Comparison of ENCODE assay signal across 10 cellular contexts in genomic region chr19:891421-892200, GRCh38. TPM values are rescaled to one million over a fixed set of nuclear protein-coding genes. Genes with fewer than 3 reads are reported as not detected.
DNase-seq lines count a peak whose midpoint lies in the region; ATAC-seq, FAIRE-seq and TF ChIP-seq lines count a peak whose summit lies in the region.
"Not testable (repeated sequence)": the region's sequence is repeated elsewhere in the genome, so short reads cannot be mapped to it uniquely, and the experiment has no call there.
"Had no signal": no experiment of that assay in that cellular context is flagged by ENCODE, and none has a peak within 500 bp of the region (broad histone marks: within the 10 kb centered on the region; RNA-seq: fewer than 3 reads in every experiment).

No MANE protein-coding gene starts in this region.

- H2BK12ac ChIP-seq in H1 (ENCODE audit: low read depth, low read length): not testable (repeated sequence)

- H3K4me1 Mint-ChIP-seq in neural crest cell: peaks cover 10% of the 10 kb centered on the region

- peak overlapping the region; percentile 91 to 97 (median 93) for H3K9ac ChIP-seq in BLaER1 treated with 17β-estradiol and CSF1 and Interleukin-3, amounts not matched to agents 10 nM and 100 nM
- H3K9ac ChIP-seq in HUES48 (ENCODE audit: low read depth, low read length); H1 (replicated peaks in 1 of 4; ENCODE audit: extremely low read depth in 1 of 4, low read depth in 3 of 4, low read length in 3 of 4): not testable (repeated sequence)
- peak overlapping the region; percentile 76; the same call in 1 of the 2 replicates for H3K9ac ChIP-seq in iPS-20b (ENCODE audit: low read depth, low read length)
- peak overlapping the region; percentile 62 to 78 for H3K9ac ChIP-seq in stomach smooth muscle (ENCODE audit: low read length in 2 of 2)

- H4K8ac ChIP-seq in H1 (ENCODE audit: extremely low read depth, insufficient read depth, low read length): not testable (repeated sequence)

- H3K36me3 ChIP-seq in BLaER1 treated with 17β-estradiol and CSF1 and Interleukin-3, amounts not matched to agents 10 nM and 100 nM: peaks cover 42 to 57% (median 51%) of the 10 kb centered on the region in 11 experiments
- peaks cover 28% of the 10 kb centered on the region for H3K36me3 ChIP-seq in HUES48 (ENCODE audit: control insufficient read depth, insufficient read depth, low read length)
- peaks cover 17% of the 10 kb centered on the region for H3K36me3 ChIP-seq in RWPE2 (ENCODE audit: low read depth)
- H3K36me3 ChIP-seq in H1 (ENCODE audit: control insufficient read depth in 2 of 4, insufficient read depth in 4 of 4, low read length in 3 of 4): peaks cover 0 to 13% (median 4%) of the 10 kb centered on the region in 4 experiments; a peak in 2 of 8 replicates
- peaks cover 34% of the 10 kb centered on the region for H3K36me3 ChIP-seq in iPS-20b (ENCODE audit: insufficient read depth, low read depth, low read length)
- peaks cover 5 to 15% of the 10 kb centered on the region in 2 donors for H3K36me3 ChIP-seq in stomach smooth muscle (ENCODE audit: control insufficient read depth in 2 of 2, insufficient read depth in 2 of 2, low read length in 2 of 2)

- not testable (repeated sequence) for H3K79me2 ChIP-seq in H1 (ENCODE audit: control insufficient read depth in 1 of 2, insufficient read depth in 2 of 2, low read length in 2 of 2)

- H3K18ac ChIP-seq in H1 (ENCODE audit: extremely low read depth, low read length): not testable (repeated sequence)

- not testable (repeated sequence) for TF ChIP-seq EP300 in H1 (IDR thresholded peaks at IDR 0.05; ENCODE audit: borderline replicate concordance in 1 of 2, low read depth in 2 of 2, low read length in 2 of 2)

- TF ChIP-seq CTCF in RWPE2 (IDR thresholded peaks at IDR 0.05; ENCODE audit: poor library complexity, severe bottlenecking); H1 (IDR thresholded peaks at IDR 0.05; ENCODE audit: control extremely low read depth in 1 of 3, insufficient read depth in 1 of 3, low read depth in 1 of 3, low read length in 3 of 3); neural crest cell (conservative IDR thresholded peaks at IDR 0.05): not testable (repeated sequence)

- WGBS in H1 (ENCODE audit: extremely low coverage in 1 of 2, insufficient coverage in 1 of 2, insufficient read length in 1 of 2, insufficient replicate concordance in 2 of 2, low coverage in 1 of 2, low lambda C conversion rate in 2 of 2, missing lambda C conversion rate in 1 of 2), 2 experiments: 92% methylated on average over 26 of the region's 50 CpGs; no CpG with 5 or more reads in 1 of the 2 experiments

- H3K27me3 ChIP-seq in BLaER1 treated with 17β-estradiol and CSF1 and Interleukin-3, amounts not matched to agents 10 nM and 100 nM; HUES48 (ENCODE audit: control insufficient read depth, insufficient read depth, low read length); RWPE2 (ENCODE audit: insufficient read depth, poor library complexity, severe bottlenecking); H1 (replicated peaks in 1 of 4; ENCODE audit: control insufficient read depth in 3 of 4, extremely low read depth in 1 of 4, insufficient read depth in 3 of 4, low read length in 3 of 4); iPS-20b (ENCODE audit: insufficient read depth, low read length); stomach smooth muscle (ENCODE audit: control insufficient read depth in 1 of 2, insufficient read depth in 2 of 2, low read length in 2 of 2): not testable (repeated sequence)

- not testable (repeated sequence) for H3K9me3 Mint-ChIP-seq in activated naive CD4-positive, alpha-beta T cell treated with anti-CD3 and anti-CD28 coated beads, Interleukin-2, amount 50 U/mL, for 72 hours; neural crest cell

- H3K27ac Mint-ChIP-seq in activated naive CD4-positive, alpha-beta T cell treated with anti-CD3 and anti-CD28 coated beads, Interleukin-2, amount 50 U/mL, for 72 hours: peak overlapping the region; percentile 93 to 97
- not testable (repeated sequence) for H3K27ac Mint-ChIP-seq in neural crest cell (ENCODE audit: unreplicated experiment)

- peaks cover 0 to 59% (median 33%) of the 10 kb centered on the region in 11 experiments; a peak in 15 of 22 replicates for H4K20me1 ChIP-seq in BLaER1 treated with 17β-estradiol and CSF1 and Interleukin-3, amounts not matched to agents 10 nM and 100 nM
- H4K20me1 ChIP-seq in H1 (replicated peaks in 1 of 2; ENCODE audit: control insufficient read depth in 1 of 2, insufficient read depth in 2 of 2, low read length in 2 of 2): peaks cover 0 to 13% of the 10 kb centered on the region in 2 experiments

- H4K5ac ChIP-seq in H1 (ENCODE audit: insufficient read length, low read depth, low read length): not testable (repeated sequence)

- H3K4ac ChIP-seq in H1 (replicated peaks; ENCODE audit: insufficient read length, low read depth, low read length): not testable (repeated sequence)

- peak overlapping the region in 9 of 11 experiments; percentile 90 to 97 (median 95); a peak in 15 of 22 replicates for H3K27ac ChIP-seq in BLaER1 treated with 17β-estradiol and CSF1 and Interleukin-3, amounts not matched to agents 10 nM and 100 nM
- not testable (repeated sequence) for H3K27ac ChIP-seq in HUES48 (ENCODE audit: low read depth, low read length); H1 (ENCODE audit: low read depth, low read length); iPS-20b (ENCODE audit: low read length); stomach smooth muscle (ENCODE audit: low read length)
- peak overlapping the region; percentile 74 for H3K27ac ChIP-seq in RWPE2 (ENCODE audit: poor library complexity, severe bottlenecking)

- ATAC-seq in RWPE2 (ENCODE audit: low read depth); activated naive CD4-positive, alpha-beta T cell treated with anti-CD3 and anti-CD28 coated beads, Interleukin-2, amount 50 U/mL, for 72 hours: not testable (repeated sequence)

- POLR2A ChIA-PET in H1 (lab: Charles Lee; ENCODE audit: partially characterized antibody): interaction anchor here (0.5 to 8.8 kb wide), 4 partner anchors 14 to 28 kb away, joined by 3 to 82 read pairs (median 12); no protein-coding TSS in a partner anchor

- not testable (repeated sequence) for H3K23ac ChIP-seq in H1 (ENCODE audit: insufficient read length)

- not testable (repeated sequence) for H2BK20ac ChIP-seq in H1 (ENCODE audit: low read length)

- H2BK5ac ChIP-seq in H1 (ENCODE audit: low read depth, low read length): not testable (repeated sequence)

- not testable (repeated sequence) for H3K27me3 Mint-ChIP-seq in neural crest cell (ENCODE audit: low read depth)

- not testable (repeated sequence) for FAIRE-seq in H1 (lab: Jason Lieb, UNC)

- DNase-seq in RWPE2 (ENCODE audit: low spot score): peak; percentile 55
- DNase-seq in activated naive CD4-positive, alpha-beta T cell treated with anti-CD3 and anti-CD28 coated beads, Interleukin-2, amount 50 U/mL, for 72 hours (ENCODE audit: low spot score in 2 of 2); H1 (ENCODE audit: low read depth in 1 of 2, low spot score in 2 of 2); neural crest cell (ENCODE audit: low read depth, low spot score): not testable (repeated sequence)

- not testable (repeated sequence) for H3K23me2 ChIP-seq in H1 (ENCODE audit: low read depth, low read length)

- not testable (repeated sequence) for TF ChIP-seq POLR2A in H1 (IDR thresholded peaks at IDR 0.05; ENCODE audit: control extremely low read depth in 1 of 2, low read depth in 2 of 2, low read length in 2 of 2)

- not testable (repeated sequence) for H3K14ac ChIP-seq in H1 (ENCODE audit: insufficient read length)

- H3K36me3 Mint-ChIP-seq in activated naive CD4-positive, alpha-beta T cell treated with anti-CD3 and anti-CD28 coated beads, Interleukin-2, amount 50 U/mL, for 72 hours; neural crest cell (ENCODE audit: low read depth): not testable (repeated sequence)

- peak overlapping the region; percentile 71 to 90 (median 78) for H3K4me3 ChIP-seq in BLaER1 treated with 17β-estradiol and CSF1 and Interleukin-3, amounts not matched to agents 10 nM and 100 nM
- H3K4me3 ChIP-seq in HUES48 (ENCODE audit: low read depth, low read length) (peak overlapping the region; percentile 93; the same call in 1 of the 2 replicates), RWPE2 (ENCODE audit: severe bottlenecking) (peak overlapping the region; percentile 66), H1 (ENCODE audit: extremely low read depth in 1 of 4, insufficient read depth in 2 of 4, low read depth in 3 of 4, low read length in 4 of 4) (peak overlapping the region; percentile 48 to 91 (median 66); a peak in 7 of 8 replicates), iPS-20b (ENCODE audit: low read length) (peak overlapping the region; percentile 84; the same call in 1 of the 2 replicates), stomach smooth muscle (ENCODE audit: low read length in 2 of 2) (peak overlapping the region; percentile 62 to 85)

- not testable (repeated sequence) for H2AFZ ChIP-seq in H1 (ENCODE audit: low read length)

- H3K4me2 ChIP-seq in BLaER1 treated with 17β-estradiol and CSF1 and Interleukin-3, amounts not matched to agents 10 nM and 100 nM: peak overlapping the region; percentile 84 to 93 (median 88)
- H3K4me2 ChIP-seq in H1 (ENCODE audit: insufficient read depth in 1 of 2, low read depth in 2 of 2, low read length in 2 of 2): peak overlapping the region; percentile 66 to 70

- not testable (repeated sequence) for H3K9me3 ChIP-seq in BLaER1 treated with 17β-estradiol and CSF1 and Interleukin-3, amounts not matched to agents 10 nM and 100 nM (replicated peaks in 1 of 11); HUES48 (ENCODE audit: control insufficient read depth, insufficient read depth, low read length); RWPE2 (ENCODE audit: severe bottlenecking); H1 (ENCODE audit: insufficient read depth in 2 of 2, low read depth in 1 of 2, low read length in 1 of 2); iPS-20b (ENCODE audit: insufficient read depth, low read depth, low read length); stomach smooth muscle (ENCODE audit: control insufficient read depth in 2 of 2, low read length in 2 of 2)

- H2BK120ac ChIP-seq in H1 (replicated peaks; ENCODE audit: low read depth, low read length): not testable (repeated sequence)

- H3K4me1 ChIP-seq in BLaER1 treated with 17β-estradiol and CSF1 and Interleukin-3, amounts not matched to agents 10 nM and 100 nM: peaks cover 6 to 25% (median 13%) of the 10 kb centered on the region in 10 experiments; a peak in 18 of 20 replicates
- not testable (repeated sequence) for H3K4me1 ChIP-seq in HUES48 (ENCODE audit: control insufficient read depth, insufficient read depth, low read length); RWPE2 (ENCODE audit: insufficient read depth, poor library complexity, severe bottlenecking); H1 (replicated peaks in 1 of 4; ENCODE audit: control insufficient read depth in 3 of 4, insufficient read depth in 4 of 4, low read length in 3 of 4); iPS-20b (ENCODE audit: insufficient read depth, low read length)
- peaks cover 14% of the 10 kb centered on the region for H3K4me1 ChIP-seq in stomach smooth muscle (ENCODE audit: control insufficient read depth, insufficient read depth, low read length)

- H2BK15ac ChIP-seq in H1 (ENCODE audit: low read length): not testable (repeated sequence)

- not testable (repeated sequence) for TF ChIP-seq RAD21 in H1 (IDR thresholded peaks at IDR 0.05 in 1 of 2, conservative IDR thresholded peaks at IDR 0.05 in 1 of 2; ENCODE audit: low read depth in 2 of 2, low read length in 2 of 2)

- H4K91ac ChIP-seq in H1 (replicated peaks; ENCODE audit: insufficient read length, low read length): not testable (repeated sequence)

- peak overlapping the region; percentile 89 for H3K4me3 Mint-ChIP-seq in neural crest cell

- not testable (repeated sequence) for H2AK5ac ChIP-seq in H1 (ENCODE audit: low read depth, low read length)

- CTCF ChIA-PET in H1 (lab: Charles Lee; ENCODE audit: partially characterized antibody): interaction anchor here (0.6 kb wide), 1 partner anchor 688 kb away, joined by 3 read pairs; no protein-coding TSS in a partner anchor

- not testable (repeated sequence) for H3K79me1 ChIP-seq in H1 (ENCODE audit: low read depth, low read length)

- not testable (repeated sequence) for H3K56ac ChIP-seq in H1 (replicated peaks; ENCODE audit: insufficient read length, low read depth, low read length)

RNA-seq across cellular contexts. Expression of gene MED16, which starts 1.4 kb away (rescaled TPM):
- total RNA-seq in activated naive CD4-positive, alpha-beta T cell treated with anti-CD3 and anti-CD28 coated beads, Interleukin-2, amount 50 U/mL, for 72 hours: 10 to 100 TPM; 42.0 to 61.8 TPM
- 51.0 and 55.9 TPM in 2 replicates for total RNA-seq in H1 (2021; fragmentation: NEBNext Ultra II Directional; extraction: Animal tissue kit (Norgen Biotek cat#: 25700))
- polyA plus RNA-seq in H1 (2011; rRNA removed): 67.2 and 134 TPM in 2 replicates
- 48.2 TPM for polyA plus RNA-seq in H1 (2011; cell fraction: cytosol; rRNA removed)
- 64.8 TPM for polyA plus RNA-seq in H1 (2011; cell fraction: nucleus; rRNA removed)
- polyA plus RNA-seq in H1 (2012, experiment 1 of 2): 29.8 to 51.8 TPM (median 46.8 TPM) in 4 replicates
- polyA plus RNA-seq in H1 (2012, experiment 2 of 2): 56.1 TPM
- 21.0 TPM for polyA plus RNA-seq in H1 (2013, experiment 1 of 2)
- polyA plus RNA-seq in H1 (2013, experiment 2 of 2): 20.8 TPM
- 22.8 and 26.1 TPM in 2 replicates for polyA minus RNA-seq in H1 (2011; rRNA and poly(A)+ RNA removed)
- 72.5 TPM for polyA minus RNA-seq in H1 (2011; cell fraction: cytosol; rRNA and poly(A)+ RNA removed)
- 38.6 TPM for polyA minus RNA-seq in H1 (2011; cell fraction: nucleus; rRNA and poly(A)+ RNA removed)
- total RNA-seq in neural crest cell: 73.9 and 77.7 TPM in 2 replicates

RNA-seq across cellular contexts. Expression of gene RNU6-9, which starts 1.7 kb away (rescaled TPM):
- not detected for total RNA-seq in activated naive CD4-positive, alpha-beta T cell treated with anti-CD3 and anti-CD28 coated beads, Interleukin-2, amount 50 U/mL, for 72 hours
- total RNA-seq in H1 (2021; fragmentation: NEBNext Ultra II Directional; extraction: Animal tissue kit (Norgen Biotek cat#: 25700)): not detected in 2 replicates
- polyA plus RNA-seq in H1 (2011; rRNA removed): not detected in 2 replicates
- not detected for polyA plus RNA-seq in H1 (2011; cell fraction: cytosol; rRNA removed)
- polyA plus RNA-seq in H1 (2011; cell fraction: nucleus; rRNA removed): not detected
- not detected in 4 replicates for polyA plus RNA-seq in H1 (2012, experiment 1 of 2)
- not detected for polyA plus RNA-seq in H1 (2012, experiment 2 of 2)
- polyA plus RNA-seq in H1 (2013, experiment 1 of 2): not detected
- not detected for polyA plus RNA-seq in H1 (2013, experiment 2 of 2)
- under 0.01 TPM in 1 of 2 replicates, not detected in the other for polyA minus RNA-seq in H1 (2011; rRNA and poly(A)+ RNA removed)
- not detected for polyA minus RNA-seq in H1 (2011; cell fraction: cytosol; rRNA and poly(A)+ RNA removed)
- polyA minus RNA-seq in H1 (2011; cell fraction: nucleus; rRNA and poly(A)+ RNA removed): not detected
- total RNA-seq in neural crest cell: not detected in 2 replicates
- total RNA-seq: HT-29, omental fat pad had no signal

RNA-seq across cellular contexts. Expression of gene R3HDM4, which starts 21.4 kb away (rescaled TPM):
- total RNA-seq in activated naive CD4-positive, alpha-beta T cell treated with anti-CD3 and anti-CD28 coated beads, Interleukin-2, amount 50 U/mL, for 72 hours: 100 to 1,000 TPM in 1 of 2 donors, 10 to 100 TPM in 1; 98.3 to 102 TPM
- total RNA-seq in H1 (2021; fragmentation: NEBNext Ultra II Directional; extraction: Animal tissue kit (Norgen Biotek cat#: 25700)): 76.1 and 76.8 TPM in 2 replicates
- 102 and 151 TPM in 2 replicates for polyA plus RNA-seq in H1 (2011; rRNA removed)
- 65.9 TPM for polyA plus RNA-seq in H1 (2011; cell fraction: cytosol; rRNA removed)
- 119 TPM for polyA plus RNA-seq in H1 (2011; cell fraction: nucleus; rRNA removed)
- 45.6 to 106 TPM (median 70.3 TPM) in 4 replicates for polyA plus RNA-seq in H1 (2012, experiment 1 of 2)
- polyA plus RNA-seq in H1 (2012, experiment 2 of 2): 76.6 TPM
- 118 TPM for polyA plus RNA-seq in H1 (2013, experiment 1 of 2)
- 105 TPM for polyA plus RNA-seq in H1 (2013, experiment 2 of 2)
- polyA minus RNA-seq in H1 (2011; rRNA and poly(A)+ RNA removed): 24.5 and 26.8 TPM in 2 replicates
- 31.3 TPM for polyA minus RNA-seq in H1 (2011; cell fraction: cytosol; rRNA and poly(A)+ RNA removed)
- 24.6 TPM for polyA minus RNA-seq in H1 (2011; cell fraction: nucleus; rRNA and poly(A)+ RNA removed)
- total RNA-seq in neural crest cell: 47.7 and 50.9 TPM in 2 replicates

RNA-seq across cellular contexts. Expression of gene KISS1R, which starts 25.5 kb away (rescaled TPM):
- total RNA-seq in activated naive CD4-positive, alpha-beta T cell treated with anti-CD3 and anti-CD28 coated beads, Interleukin-2, amount 50 U/mL, for 72 hours: 10 to 100 TPM; 10.9 to 32.4 TPM
- 2.3 and 2.6 TPM in 2 replicates for total RNA-seq in H1 (2021; fragmentation: NEBNext Ultra II Directional; extraction: Animal tissue kit (Norgen Biotek cat#: 25700))
- polyA plus RNA-seq in H1 (2011; rRNA removed): 2.7 and 5.1 TPM in 2 replicates
- 3.4 TPM for polyA plus RNA-seq in H1 (2011; cell fraction: cytosol; rRNA removed)
- polyA plus RNA-seq in H1 (2011; cell fraction: nucleus; rRNA removed): 10.4 TPM
- polyA plus RNA-seq in H1 (2012, experiment 1 of 2): 1.2 to 2.3 TPM (median 1.8 TPM) in 4 replicates
- 1.5 TPM for polyA plus RNA-seq in H1 (2012, experiment 2 of 2)
- 3.0 TPM for polyA plus RNA-seq in H1 (2013, experiment 1 of 2)
- 2.4 TPM for polyA plus RNA-seq in H1 (2013, experiment 2 of 2)
- polyA minus RNA-seq in H1 (2011; rRNA and poly(A)+ RNA removed): 0.32 and 0.68 TPM in 2 replicates
- 0.88 TPM for polyA minus RNA-seq in H1 (2011; cell fraction: cytosol; rRNA and poly(A)+ RNA removed)
- polyA minus RNA-seq in H1 (2011; cell fraction: nucleus; rRNA and poly(A)+ RNA removed): 0.80 TPM
- 2.2 and 2.4 TPM in 2 replicates for total RNA-seq in neural crest cell
- total RNA-seq: HT-29 had no signal

RNA-seq across cellular contexts. Expression of gene CFD, which starts 32.1 kb away (rescaled TPM):
- total RNA-seq in activated naive CD4-positive, alpha-beta T cell treated with anti-CD3 and anti-CD28 coated beads, Interleukin-2, amount 50 U/mL, for 72 hours: 1 to 10 TPM in 1 of 2 donors, not detected in 1; 4.9 TPM
- total RNA-seq in H1 (2021; fragmentation: NEBNext Ultra II Directional; extraction: Animal tissue kit (Norgen Biotek cat#: 25700)): 1.7 TPM in 2 replicates
- 2.8 and 4.6 TPM in 2 replicates for polyA plus RNA-seq in H1 (2011; rRNA removed)
- polyA plus RNA-seq in H1 (2011; cell fraction: cytosol; rRNA removed): 3.8 TPM
- polyA plus RNA-seq in H1 (2011; cell fraction: nucleus; rRNA removed): 2.4 TPM
- polyA plus RNA-seq in H1 (2012, experiment 1 of 2): 1.0 to 2.1 TPM (median 1.3 TPM) in 4 replicates
- polyA plus RNA-seq in H1 (2012, experiment 2 of 2): 0.83 TPM
- 1.5 TPM for polyA plus RNA-seq in H1 (2013, experiment 1 of 2)
- polyA plus RNA-seq in H1 (2013, experiment 2 of 2): 1.4 TPM
- polyA minus RNA-seq in H1 (2011; rRNA and poly(A)+ RNA removed): not detected in 2 replicates
- polyA minus RNA-seq in H1 (2011; cell fraction: cytosol; rRNA and poly(A)+ RNA removed): 3.5 TPM
- polyA minus RNA-seq in H1 (2011; cell fraction: nucleus; rRNA and poly(A)+ RNA removed): 4.7 TPM
- total RNA-seq in neural crest cell: not detected in 2 replicates
